ENCODE assay signal across 9 cellular contexts in genomic region chr21:29656504-29657227, GRCh38.
DNase-seq lines count a peak whose midpoint lies in the region; ATAC-seq, FAIRE-seq and TF ChIP-seq lines count a peak whose summit lies in the region.
"Had no signal": no experiment of that assay in that cellular context is flagged by ENCODE, and none has a peak within 500 bp of the region (broad histone marks: within the 10 kb centered on the region; RNA-seq: fewer than 3 reads in every experiment).

No MANE protein-coding gene starts in this region.

- H3K27me3 ChIP-seq in IMR-90 (ENCODE audit: control insufficient read depth, insufficient read depth, low read length) (no peaks in the 10 kb centered on the region), HepG2 (ENCODE audit: control insufficient read depth in 1 of 2, insufficient read depth in 2 of 2, low read length in 2 of 2) (no peaks in the 10 kb centered on the region), transverse colon (no peaks in the 10 kb centered on the region)

- H2AK5ac ChIP-seq in IMR-90 (ENCODE audit: low read depth, low read length): no peak overlapping the region

- peak overlapping the region; percentile 33; the same call in 1 of the 2 replicates for H4K5ac ChIP-seq in IMR-90 (ENCODE audit: low read depth, low read length)

- H3K36me3 ChIP-seq in IMR-90 (ENCODE audit: control insufficient read depth, insufficient read depth, low read length) (no peaks in the 10 kb centered on the region), HepG2 (replicated peaks in 1 of 2; ENCODE audit: control insufficient read depth in 1 of 2, insufficient read depth in 2 of 2, low read length in 2 of 2) (no peaks in the 10 kb centered on the region), transverse colon (no peaks in the 10 kb centered on the region)

- H2AFZ ChIP-seq in IMR-90 (replicated peaks; ENCODE audit: low read length, poor library complexity) (no peak overlapping the region), HepG2 (ENCODE audit: low read length) (no peak overlapping the region)

- H2BK20ac ChIP-seq in IMR-90 (ENCODE audit: low read depth, low read length): peak overlapping the region; percentile 40; the same call in 1 of the 2 replicates

- no peak overlapping the region for H2AK9ac ChIP-seq in IMR-90 (replicated peaks; ENCODE audit: low read depth, low read length, poor library complexity)

- H3K36me3 Mint-ChIP-seq in activated CD8-positive, alpha-beta T cell treated with anti-CD3 and anti-CD28 coated beads for 36 hours (ENCODE audit: low read depth): peaks cover 7% of the 10 kb centered on the region

- H3K27ac ChIP-seq in IMR-90 (ENCODE audit: insufficient read depth, low read length) (no peak overlapping the region), HepG2 (ENCODE audit: extremely low read length, insufficient read depth, low read length) (no peak overlapping the region), transverse colon (no peak overlapping the region)

- FAIRE-seq in HepG2 (lab: Jason Lieb, UNC): no peak

- H3K4me3 ChIP-seq in IMR-90 (ENCODE audit: insufficient read depth, low read depth, low read length) (no peak overlapping the region), HepG2 (replicated peaks in 1 of 3; ENCODE audit: insufficient read depth in 1 of 3, low read depth in 2 of 3, low read length in 3 of 3) (no peak overlapping the region), transverse colon (no peak overlapping the region)

- peaks cover 1% of the 10 kb centered on the region for H3K9me3 Mint-ChIP-seq in activated CD8-positive, alpha-beta T cell treated with anti-CD3 and anti-CD28 coated beads for 36 hours

- H3K4me1 ChIP-seq in IMR-90 (ENCODE audit: control insufficient read depth, insufficient read depth, low read length) (peaks cover 3% of the 10 kb centered on the region; the same call in 1 of the 2 replicates), HepG2 (ENCODE audit: insufficient read depth, low read length) (peaks cover 7% of the 10 kb centered on the region), transverse colon (no peaks in the 10 kb centered on the region)

- H3K9ac ChIP-seq in IMR-90 (ENCODE audit: low read depth, low read length): no peak overlapping the region; the same call in 1 of the 2 replicates
- no peak overlapping the region for H3K9ac ChIP-seq in HepG2 (ENCODE audit: insufficient read depth, low read depth, low read length)

- H3K9me3 ChIP-seq in IMR-90 (ENCODE audit: control insufficient read depth, insufficient read depth, low read length) (no peaks in the 10 kb centered on the region), HepG2 (ENCODE audit: low read length) (no peaks in the 10 kb centered on the region), transverse colon (no peaks in the 10 kb centered on the region)

- peaks cover 7% of the 10 kb centered on the region for H3K27me3 Mint-ChIP-seq in activated CD8-positive, alpha-beta T cell treated with anti-CD3 and anti-CD28 coated beads for 36 hours

- H3K23ac ChIP-seq in IMR-90 (ENCODE audit: low read depth, low read length): no peak overlapping the region

- DNase-seq in CD1c-positive myeloid dendritic cell (ENCODE audit: extremely low spot score) (peak; percentile 72), IMR-90 (peak; percentile 85), HepG2 (ENCODE audit: low spot score) (no peak), transverse colon (no peak), medulla oblongata (ENCODE audit: extremely low spot score) (no peak)
- peak; percentile 26 for DNase-seq in activated CD8-positive, alpha-beta T cell treated with anti-CD3 and anti-CD28 coated beads for 36 hours
- DNase-seq: endodermal cell had no signal

- 0 out of 2 replicates have a peak overlapping the region, but pooled peaks have one; percentile 7 for H4K91ac ChIP-seq in IMR-90 (ENCODE audit: insufficient read depth, low read depth, low read length)

- H3K27ac Mint-ChIP-seq in activated CD8-positive, alpha-beta T cell treated with anti-CD3 and anti-CD28 coated beads for 36 hours: peak overlapping the region; percentile 83
- H3K27ac Mint-ChIP-seq: endodermal cell had no signal

- ATAC-seq in IMR-90 (ENCODE audit: low read depth) (peak; percentile 76), HepG2 (no peak), GM19467 (IDR thresholded peaks at IDR 0.05; ENCODE audit: unreplicated experiment) (no peak), GM19328 (IDR thresholded peaks at IDR 0.05; ENCODE audit: unreplicated experiment) (no peak)
- peak; percentile 94 for ATAC-seq in activated CD8-positive, alpha-beta T cell treated with anti-CD3 and anti-CD28 coated beads for 36 hours

- 0 out of 3 replicates have a peak overlapping the region, but pooled peaks have one; percentile 22 for H2BK15ac ChIP-seq in IMR-90 (ENCODE audit: low read depth, low read length)

- no peaks in the 10 kb centered on the region for H3K79me2 ChIP-seq in HepG2 (ENCODE audit: insufficient read depth, low read length)

- H3K4me2 ChIP-seq in IMR-90 (ENCODE audit: low read depth, low read length): peak overlapping the region; percentile 17; the same call in 1 of the 2 replicates
- no peak overlapping the region for H3K4me2 ChIP-seq in HepG2 (ENCODE audit: low read depth, low read length)

- H3K14ac ChIP-seq in IMR-90 (replicated peaks; ENCODE audit: low read depth, low read length): peak overlapping the region; percentile 41; the same call in 1 of the 2 replicates

- peak overlapping the region; percentile 29 for H3K4me3 Mint-ChIP-seq in activated CD8-positive, alpha-beta T cell treated with anti-CD3 and anti-CD28 coated beads for 36 hours
- H3K4me3 Mint-ChIP-seq: endodermal cell had no signal

- H2BK120ac ChIP-seq in IMR-90 (ENCODE audit: low read depth, low read length): peak overlapping the region; percentile 79

- TF ChIP-seq POLR2A in IMR-90 (IDR thresholded peaks at IDR 0.05; ENCODE audit: low read depth, low read length) (no peak), HepG2 (IDR thresholded peaks at IDR 0.05; ENCODE audit: insufficient read depth in 1 of 2, low read depth in 2 of 2, low read length in 2 of 2) (no peak), transverse colon (IDR thresholded peaks at IDR 0.05) (no peak)

- TF ChIP-seq RAD21 in IMR-90 (IDR thresholded peaks at IDR 0.05; ENCODE audit: low read length) (no peak), HepG2 (CRISPR knock-in tag; IDR thresholded peaks at IDR 0.05) (no peak)

- H3K4me1 Mint-ChIP-seq in activated CD8-positive, alpha-beta T cell treated with anti-CD3 and anti-CD28 coated beads for 36 hours (ENCODE audit: low read depth): peaks cover 29% of the 10 kb centered on the region

- CTCF ChIA-PET in IMR-90 (lab: Yijun Ruan, JAX) (interaction anchor here (0.6 kb wide), 1 partner anchor 36 kb away, joined by 3 read pairs; no protein-coding TSS in a partner anchor), HepG2 (lab: Yijun Ruan, JAX; ENCODE audit: low intra/inter-chr PET ratio, low total read pairs) (no interaction called here)
- CTCF ChIA-PET in activated CD8-positive, alpha-beta T cell treated with anti-CD3 and anti-CD28 coated beads for 36 hours (lab: Charles Lee): interaction anchor here (1.8 kb wide), 1 partner anchor 64 kb away, joined by 3 read pairs; no protein-coding TSS in a partner anchor

- H3K79me1 ChIP-seq in IMR-90 (ENCODE audit: low read depth in 1 of 2, low read length in 2 of 2): no peaks in the 10 kb centered on the region

- H4K20me1 ChIP-seq in IMR-90 (ENCODE audit: insufficient read depth, low read length) (no peaks in the 10 kb centered on the region), HepG2 (ENCODE audit: insufficient read depth, low read length) (no peaks in the 10 kb centered on the region)

- BruUV-seq in IMR-90 (replicated peaks; lab: Mats Ljungman, UMichigan): no TSS peak
- no TSS peak for BruUV-seq in HepG2 (replicated peaks; lab: Mats Ljungman, UMichigan)

- H3K18ac ChIP-seq in IMR-90 (ENCODE audit: low read depth, low read length): peak overlapping the region; percentile 67; the same call in 1 of the 2 replicates

- dilution Hi-C loops in IMR-90 (cut with HindIII; ENCODE audit: low sequenced_read_pairs, unreplicated experiment): no loop called here

- TF ChIP-seq CTCF in IMR-90 (conservative IDR thresholded peaks at IDR 0.05; ENCODE audit: low read depth, low read length) (no peak), HepG2 (CRISPR knock-in tag; IDR thresholded peaks at IDR 0.05) (no peak), transverse colon (IDR thresholded peaks at IDR 0.05) (no peak)
- TF ChIP-seq CTCF in activated CD8-positive, alpha-beta T cell treated with anti-CD3 and anti-CD28 coated beads for 36 hours (IDR thresholded peaks at IDR 0.05): no peak

- peak overlapping the region in 1 of 2 experiments; percentile 36; a peak in 2 of 4 replicates for H4K8ac ChIP-seq in IMR-90 (ENCODE audit: low read depth in 2 of 2, low read length in 2 of 2)

- intact Hi-C loops in IMR-90 (cut with micrococcal nuclease): no loop called here
- intact Hi-C loops in activated CD8-positive, alpha-beta T cell treated with anti-CD3 and anti-CD28 coated beads for 36 hours (cut with micrococcal nuclease): no loop called here
- intact Hi-C loops in HepG2 (cut with micrococcal nuclease; ENCODE audit: unreplicated experiment): no loop called here
- intact Hi-C loops in transverse colon (cut with DNase I; ENCODE audit: low total_unique reads): no loop called here

- peak overlapping the region; percentile 51 for H2BK5ac ChIP-seq in IMR-90 (ENCODE audit: low read depth, low read length, poor library complexity, severe bottlenecking)

- in situ Hi-C loops in IMR-90 (cut with MboI; ENCODE audit: low sequenced_read_pairs) (no loop called here), HepG2 (cut with HindIII; ENCODE audit: extremely low pct_ligation_motif_present, low pct_unique_long_range_greater_than_20kb) (no loop called here), transverse colon (cut with MboI; ENCODE audit: low pct_ligation_motif_present in 1 of 4, low pct_unique_long_range_greater_than_20kb in 1 of 4, low sequenced_read_pairs in 3 of 4) (no loop called here)

- TF ChIP-seq EP300 in HepG2 (IDR thresholded peaks at IDR 0.05; ENCODE audit: low read depth in 2 of 2, low read length in 2 of 2) (no peak; a peak in 1 of 4 replicates), HepG2 (CRISPR knock-in tag; IDR thresholded peaks at IDR 0.05; ENCODE audit: borderline replicate concordance) (no peak), transverse colon (IDR thresholded peaks at IDR 0.05; ENCODE audit: low read depth) (no peak)

- H3K9me1 ChIP-seq in IMR-90 (ENCODE audit: insufficient read depth, low read length): no peaks in the 10 kb centered on the region

- no CpG with 5 or more reads among the region's 6 CpGs for WGBS in IMR-90 (ENCODE audit: extremely low coverage in 2 of 2, insufficient read length in 1 of 2), 2 experiments
- WGBS in HepG2 (ENCODE audit: low lambda C conversion rate): 30% methylated on average over 6 of the region's 6 CpGs
- 53% methylated on average over 4 to 6 of the region's 6 CpGs for WGBS in transverse colon (ENCODE audit: low coverage in 1 of 2), 2 donors

- H3K56ac ChIP-seq in IMR-90 (ENCODE audit: extremely low read depth, insufficient read depth, low read length): 0 out of 2 replicates have a peak overlapping the region, but pooled peaks have one; percentile 5

- H3K4ac ChIP-seq in IMR-90 (ENCODE audit: low read depth, low read length): peak overlapping the region; percentile 24; the same call in 1 of the 2 replicates

- POLR2A ChIA-PET in IMR-90 (lab: Charles Lee; ENCODE audit: unreplicated experiment) (no interaction called here), HepG2 (lab: Yijun Ruan, JAX) (no interaction called here)
- POLR2A ChIA-PET in activated CD8-positive, alpha-beta T cell treated with anti-CD3 and anti-CD28 coated beads for 36 hours (lab: Charles Lee): no interaction called here

Comparison
In these comparisons a context has a peak if more than half of its experiments do, and no peak if none do; other contexts are left out.
1. DNase-seq: peak in CD1c-positive myeloid dendritic cell (single experiment), IMR-90 (single experiment) and activated CD8-positive, alpha-beta T cell treated with anti-CD3 and anti-CD28 coated beads for 36 hours (single experiment); none in HepG2 (single experiment), transverse colon (single experiment) and medulla oblongata (single experiment).
2. ATAC-seq: peak in IMR-90 (single experiment) and activated CD8-positive, alpha-beta T cell treated with anti-CD3 and anti-CD28 coated beads for 36 hours (single experiment); none in HepG2 (single experiment), GM19467 (single experiment) and GM19328 (single experiment).